In the genomic region with DNA sequence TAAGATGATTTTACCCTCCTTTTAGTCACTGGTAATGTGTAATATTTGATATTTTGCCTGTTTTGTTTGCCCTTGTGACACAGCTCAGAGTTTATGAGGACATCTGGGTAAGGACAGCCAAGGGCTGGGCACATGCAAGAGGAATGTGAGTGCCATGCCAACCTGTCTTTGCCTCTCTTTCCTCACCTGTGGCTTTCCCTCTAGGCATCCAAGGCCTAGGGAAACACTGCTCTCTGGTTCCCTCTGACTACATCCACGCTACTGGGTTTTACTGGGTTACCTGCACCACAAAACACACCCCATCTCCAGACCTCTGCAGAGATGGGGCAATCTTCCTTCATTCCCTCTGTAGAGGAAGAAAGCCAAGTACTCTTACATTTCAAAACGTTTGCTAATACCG, we compare ENCODE assay signal across 1 cellular context.
A peak's percentile ranks its signal among the peaks of the same experiment; 100 is the strongest.
TF ChIP-seq lines count a peak whose summit lies in the region.

No MANE protein-coding gene starts in this region.

TF ChIP-seq in H1, 55 proteins besides CTCF, POLR2A, EP300 and RAD21:
- TF ChIP-seq CREB1 (IDR thresholded peaks at IDR 0.05) (no peak), RXRA (IDR thresholded peaks at IDR 0.05; ENCODE audit: insufficient read depth, low read depth, low read length) (no peak), CHD2 (IDR thresholded peaks at IDR 0.05; ENCODE audit: low read length) (no peak), CBX8 (IDR thresholded peaks at IDR 0.05; ENCODE audit: borderline replicate concordance, low read depth, low read length) (no peak), YY1 (IDR thresholded peaks at IDR 0.05; ENCODE audit: low read depth, low read length) (no peak), CEBPB (IDR thresholded peaks at IDR 0.05; ENCODE audit: low read depth, low read length) (0 out of 2 replicates have a peak, but pooled peaks have one; percentile 27)
